ENCODE assay signal across 32 cellular contexts in the genomic region with DNA sequence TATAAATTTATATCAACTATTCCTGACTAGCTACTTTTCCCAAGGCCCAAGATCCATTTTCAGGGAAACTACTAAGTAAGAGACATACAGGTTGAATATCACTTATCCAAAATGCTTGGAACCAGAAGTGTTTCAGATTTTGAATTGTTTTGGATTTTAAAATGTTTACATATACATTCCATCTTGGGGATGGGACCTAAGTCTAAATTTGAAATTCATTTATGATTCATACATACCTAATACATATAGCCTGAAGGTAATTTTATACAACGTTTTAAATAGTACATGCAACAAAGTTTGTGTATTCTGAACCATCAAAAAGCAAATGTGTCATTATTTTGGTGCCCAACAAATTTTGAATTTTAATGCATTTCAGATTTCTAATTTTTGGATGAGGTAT.
"Had no signal": no experiment of that assay in that cellular context is flagged by ENCODE, and none has a peak within 500 bp of the region (broad histone marks: within the 10 kb centered on the region; RNA-seq: fewer than 3 reads in every experiment).

No MANE protein-coding gene starts in this region.

- H3K4me3 Mint-ChIP-seq: activated B cell treated with CpG ODN at 0.5 μM for 24 hours; activated CD8-positive, alpha-beta T cell treated with anti-CD3 and anti-CD28 coated beads for 36 hours; activated naive CD4-positive, alpha-beta T cell treated with anti-CD3 and anti-CD28 coated beads, Interleukin-2, amount 10 ng/mL, durations not matched to agents 7 days and 5 days; activated naive CD8-positive, alpha-beta T cell treated with anti-CD3 and anti-CD28 coated beads, Interleukin-2, amount 10 ng/mL, durations not matched to agents 7 days and 5 days; activated T-cell treated with anti-CD3 and anti-CD28 coated beads, Interleukin-2, amount 50 U/mL, for 4 hours; activated T-helper 1 cell treated with anti-CD3 and anti-CD28 coated beads, Interleukin-12 subunit alpha, Interleukin-12 subunit beta, Interleukin-2, Interleukin-4 antibody, amounts not matched to agents 30 ng/mL and 10 ng/mL and 1 ng/mL, durations not matched to agents 14 hours and 24 hours and 36 hours; brain; central memory CD8-positive, alpha-beta T cell; dendritic cell treated with granulocyte-macrophage colony-stimulating factor and Interleukin-4, amounts not matched to agents 40 ng/mL and 50 ng/mL, for 4 days; endodermal cell; T-helper 17 cell; T-helper 2 cell treated with Interferon-gamma antibody and Interleukin-4, amounts not matched to agents 5 μg/mL and 100 μg/mL, for 36 hours had no signal

- H3K4me1 ChIP-seq: ascending aorta, esophagus squamous epithelium, gastroesophageal sphincter, heart right ventricle had no signal

- H3K27ac ChIP-seq: ascending aorta, coronary artery, dorsolateral prefrontal cortex, esophagus squamous epithelium, gastroesophageal sphincter, heart right ventricle, WERI-Rb-1 had no signal

- H3K9me3 Mint-ChIP-seq: activated B cell treated with CpG ODN at 0.5 μM for 24 hours; activated CD8-positive, alpha-beta T cell treated with anti-CD3 and anti-CD28 coated beads for 36 hours; activated naive CD4-positive, alpha-beta T cell treated with anti-CD3 and anti-CD28 coated beads, Interleukin-2, amount 10 ng/mL, durations not matched to agents 7 days and 5 days; activated naive CD4-positive, alpha-beta T cell treated with anti-CD3 and anti-CD28 coated beads, Interleukin-2, amount 50 U/mL, for 72 hours; activated naive CD8-positive, alpha-beta T cell treated with anti-CD3 and anti-CD28 coated beads, Interleukin-2, amount 10 ng/mL, durations not matched to agents 7 days and 5 days; activated T-cell treated with anti-CD3 and anti-CD28 coated beads, Interleukin-2, amount 50 U/mL, for 4 hours; activated T-helper 2 cell treated with anti-CD3 and anti-CD28 coated beads, Interferon-gamma antibody, Interleukin-2, Interleukin-4, amounts not matched to agents 10 μg/mL and 5 μg/mL and 100 μg/mL, durations not matched to agents 14 hours and 24 hours and 36 hours; central memory CD8-positive, alpha-beta T cell; dendritic cell treated with granulocyte-macrophage colony-stimulating factor and Interleukin-4, amounts not matched to agents 40 ng/mL and 50 ng/mL, for 4 days; T-helper 2 cell treated with Interferon-gamma antibody and Interleukin-4, amounts not matched to agents 5 μg/mL and 100 μg/mL, for 36 hours had no signal

- H3K27me3 ChIP-seq: ascending aorta, dorsolateral prefrontal cortex, esophagus squamous epithelium, gastroesophageal sphincter, heart right ventricle had no signal

- H3K4me3 ChIP-seq: ascending aorta, coronary artery, dorsolateral prefrontal cortex, esophagus squamous epithelium, gastroesophageal sphincter, heart right ventricle had no signal

- H3K4me1 Mint-ChIP-seq: activated B cell treated with CpG ODN at 0.5 μM for 24 hours, endodermal cell had no signal

- DNase-seq: activated B cell treated with CpG ODN at 0.5 μM for 24 hours; activated CD4-positive, alpha-beta T cell treated with anti-CD3 and anti-CD28 coated beads for 48 hours; activated CD4-positive, alpha-beta T cell treated with anti-CD3 and anti-CD28 coated beads, Interleukin-2, amount 50 U/mL, for 1 hour; activated CD4-positive, alpha-beta T cell treated with anti-CD3 and anti-CD28 coated beads, Interleukin-2, amount 50 U/mL, for 48 hours; activated CD8-positive, alpha-beta memory T cell treated with anti-CD3 and anti-CD28 coated beads for 24 hours; activated CD8-positive, alpha-beta T cell treated with anti-CD3 and anti-CD28 coated beads for 36 hours; activated effector memory CD4-positive, alpha-beta T cell treated with anti-CD3 and anti-CD28 coated beads, Interleukin-2, amount 50 U/mL, for 16 hours; activated naive CD4-positive, alpha-beta T cell treated with anti-CD3 and anti-CD28 coated beads, Interleukin-2, amount 10 ng/mL, durations not matched to agents 7 days and 5 days; activated naive CD8-positive, alpha-beta T cell treated with anti-CD3 and anti-CD28 coated beads, Interleukin-2, amount 10 ng/mL, durations not matched to agents 7 days and 5 days; activated T-cell treated with anti-CD3 and anti-CD28 coated beads, Interleukin-2, amount 50 U/mL, for 4 hours; dorsolateral prefrontal cortex; effector memory CD4-positive, alpha-beta T cell; endodermal cell; esophagus squamous epithelium; foreskin melanocyte; heart right ventricle; T-helper 1 cell; T-helper 17 cell; T1000; WERI-Rb-1 had no signal

- ATAC-seq: activated CD4-positive, CD25-positive, alpha-beta regulatory T cell treated with anti-CD3 and anti-CD28 coated beads, Interleukin-2, amount 50 U/mL, for 24 hours; activated CD8-positive, alpha-beta T cell treated with anti-CD3 and anti-CD28 coated beads for 36 hours; activated naive CD4-positive, alpha-beta T cell treated with anti-CD3 and anti-CD28 coated beads, Interleukin-2, amount 50 U/mL, for 72 hours; activated T-cell treated with anti-CD3 and anti-CD28 coated beads, Interleukin-2, amount 50 U/mL, for 4 hours; gastroesophageal sphincter; heart right ventricle; T-helper 17 cell had no signal

- H3K27me3 Mint-ChIP-seq: activated B cell treated with CpG ODN at 0.5 μM for 24 hours; activated CD8-positive, alpha-beta T cell treated with anti-CD3 and anti-CD28 coated beads for 36 hours; activated naive CD4-positive, alpha-beta T cell treated with anti-CD3 and anti-CD28 coated beads, Interleukin-2, amount 10 ng/mL, durations not matched to agents 7 days and 5 days; activated naive CD8-positive, alpha-beta T cell treated with anti-CD3 and anti-CD28 coated beads, Interleukin-2, amount 10 ng/mL, durations not matched to agents 7 days and 5 days; brain; central memory CD8-positive, alpha-beta T cell; dendritic cell treated with granulocyte-macrophage colony-stimulating factor and Interleukin-4, amounts not matched to agents 40 ng/mL and 50 ng/mL, for 4 days; T-helper 17 cell had no signal

- H3K27ac Mint-ChIP-seq: activated B cell treated with CpG ODN at 0.5 μM for 24 hours; activated CD8-positive, alpha-beta T cell treated with anti-CD3 and anti-CD28 coated beads for 36 hours; activated naive CD4-positive, alpha-beta T cell treated with anti-CD3 and anti-CD28 coated beads, Interleukin-2, amount 10 ng/mL, durations not matched to agents 7 days and 5 days; activated naive CD4-positive, alpha-beta T cell treated with anti-CD3 and anti-CD28 coated beads, Interleukin-2, amount 50 U/mL, for 72 hours; activated naive CD8-positive, alpha-beta T cell treated with anti-CD3 and anti-CD28 coated beads, Interleukin-2, amount 10 ng/mL, durations not matched to agents 7 days and 5 days; activated T-helper 1 cell treated with anti-CD3 and anti-CD28 coated beads, Interleukin-12 subunit alpha, Interleukin-12 subunit beta, Interleukin-2, Interleukin-4 antibody, amounts not matched to agents 30 ng/mL and 10 ng/mL and 1 ng/mL, durations not matched to agents 14 hours and 24 hours and 36 hours; activated T-helper 2 cell treated with anti-CD3 and anti-CD28 coated beads, Interferon-gamma antibody, Interleukin-2, Interleukin-4, amounts not matched to agents 10 μg/mL and 5 μg/mL and 100 μg/mL, durations not matched to agents 14 hours and 24 hours and 36 hours; brain; dendritic cell treated with granulocyte-macrophage colony-stimulating factor and Interleukin-4, amounts not matched to agents 40 ng/mL and 50 ng/mL, for 4 days; endodermal cell; T-helper 17 cell; T-helper 2 cell treated with Interferon-gamma antibody and Interleukin-4, amounts not matched to agents 5 μg/mL and 100 μg/mL, for 36 hours had no signal

- H3K9me3 ChIP-seq: ascending aorta, esophagus squamous epithelium, gastroesophageal sphincter, heart right ventricle had no signal

- FAIRE-seq: bronchial epithelial cell had no signal

- H3K36me3 ChIP-seq: WERI-Rb-1 had no signal
